In the genomic region with DNA sequence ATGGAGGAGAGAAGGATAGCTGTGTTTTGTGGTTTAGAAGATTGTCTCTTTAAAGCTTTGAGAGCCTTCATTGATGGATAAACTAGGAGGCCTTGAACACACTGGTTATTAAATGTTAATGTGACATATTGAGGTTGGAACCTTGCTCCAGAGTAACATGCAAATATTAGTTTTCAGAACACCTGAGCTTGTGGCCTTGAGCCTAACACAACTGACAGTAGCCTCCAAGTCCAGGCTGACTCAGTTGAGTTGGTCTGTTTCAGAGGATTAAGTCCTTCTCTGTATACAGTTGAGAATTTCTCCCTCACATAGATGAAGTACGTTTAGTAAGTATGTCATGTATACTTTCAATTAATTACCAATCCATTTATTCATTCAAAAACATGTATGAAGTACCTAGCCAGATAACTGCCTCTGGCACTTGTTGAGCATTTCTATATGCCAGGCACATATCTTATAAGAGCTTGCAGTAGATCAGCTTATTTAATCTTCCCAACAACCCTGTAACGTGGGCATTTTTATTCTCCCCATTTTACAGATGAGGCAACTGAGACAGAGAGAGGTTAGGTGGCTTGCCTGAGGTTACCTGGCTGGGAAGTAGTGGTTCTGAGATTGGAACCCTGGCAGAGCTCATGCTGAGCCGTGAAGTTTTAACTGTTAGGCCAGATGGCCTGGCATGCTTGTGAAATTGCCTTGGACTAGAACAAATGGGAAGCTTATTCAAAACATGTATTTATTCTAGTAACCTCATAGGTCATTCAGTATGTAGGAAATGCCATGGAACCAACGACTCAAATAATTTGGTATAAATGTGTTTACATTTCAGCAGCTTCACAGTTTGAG, we compare ENCODE assay signal across 10 cellular contexts.
A peak's percentile ranks its signal among the peaks of the same experiment; 100 is the strongest.
DNase-seq lines count a peak whose midpoint lies in the region; TF ChIP-seq lines count a peak whose summit lies in the region.
"Had no signal": no experiment of that assay in that cellular context is flagged by ENCODE, and none has a peak within 500 bp of the region (broad histone marks: within the 10 kb centered on the region; RNA-seq: fewer than 3 reads in every experiment).

No MANE protein-coding gene starts in this region.

- H3K4me3 ChIP-seq in NB4 (ENCODE audit: low read depth, low read length) = no peak overlapping the region
- no peak overlapping the region for H3K4me3 ChIP-seq in esophagus (ENCODE audit: low read depth in 1 of 2, low read length in 2 of 2)
- no peak overlapping the region for H3K4me3 ChIP-seq in rectal smooth muscle tissue (ENCODE audit: low read length)
- no peak overlapping the region for H3K4me3 ChIP-seq in ovary
- H3K4me3 ChIP-seq: GM12878, lung had no signal

- H3K9me3 ChIP-seq in esophagus (ENCODE audit: control insufficient read depth in 2 of 2, insufficient read depth in 1 of 2, low read depth in 1 of 2, low read length in 1 of 2) = no peaks in the 10 kb centered on the region
- H3K9me3 ChIP-seq in ovary = no peaks in the 10 kb centered on the region

- no peak for TF ChIP-seq CTCF in NB4 (IDR thresholded peaks at IDR 0.05; ENCODE audit: low read depth, low read length)
- TF ChIP-seq CTCF in ovary (IDR thresholded peaks at IDR 0.05) = no peak

- TF ChIP-seq EP300 in ovary (IDR thresholded peaks at IDR 0.05) = no peak

- 43 to 50% methylated on average over 4 of the region's 4 CpGs for WGBS in esophagus, 2 donors
- WGBS in ovary, 3 donors = 44 to 49% (median 49%) methylated on average over 4 of the region's 4 CpGs

- intact Hi-C loops in ovary (cut with DNase I) = no loop called here

- DNase-seq in DMS 273 treated with DMSO at 0.1 percent for 48 hours (lab: John Stamatoyannopoulos, UW) (peak; percentile 73), NB4 (ENCODE audit: low read depth) (peak; percentile 36), 8988T (no peak), NCI-H774 (lab: John Stamatoyannopoulos, UW) (no peak), ovary (no peak)
- DNase-seq: NCI-H187 treated with DMSO at 0.1 percent for 48 hours had no signal

- H3K27ac ChIP-seq in esophagus (ENCODE audit: low read depth in 2 of 2, low read length in 1 of 2) (peak overlapping the region; percentile 9), rectal smooth muscle tissue (ENCODE audit: low read depth, low read length) (peak overlapping the region; percentile 40), ovary (no peak overlapping the region)

- H3K4me1 ChIP-seq in esophagus (ENCODE audit: control insufficient read depth in 2 of 2, insufficient read depth in 2 of 2, low read length in 1 of 2) (peaks cover 2 to 4% of the 10 kb centered on the region in 2 donors), rectal smooth muscle tissue (ENCODE audit: control insufficient read depth, insufficient read depth, low read length) (peaks cover 19% of the 10 kb centered on the region), ovary (ENCODE audit: insufficient read depth) (peaks cover 8% of the 10 kb centered on the region)

- H3K9ac ChIP-seq in rectal smooth muscle tissue (ENCODE audit: low read length) = no peak overlapping the region

- H3K27me3 ChIP-seq in esophagus (ENCODE audit: control insufficient read depth in 1 of 2, insufficient read depth in 2 of 2, low read length in 2 of 2) (no peaks in the 10 kb centered on the region), rectal smooth muscle tissue (ENCODE audit: control insufficient read depth, insufficient read depth, low read length) (no peaks in the 10 kb centered on the region), ovary (no peaks in the 10 kb centered on the region)

- H3K36me3 ChIP-seq in esophagus (ENCODE audit: control insufficient read depth in 2 of 2, insufficient read depth in 2 of 2, low read length in 1 of 2) (peaks cover 3 to 8% of the 10 kb centered on the region in 2 donors), rectal smooth muscle tissue (ENCODE audit: control insufficient read depth, insufficient read depth, low read length) (peaks cover 3% of the 10 kb centered on the region), ovary (no peaks in the 10 kb centered on the region)

- TF ChIP-seq POLR2A in NB4 (IDR thresholded peaks at IDR 0.05; ENCODE audit: extremely low read depth, insufficient read length) = no peak
- no peak for TF ChIP-seq POLR2A in ovary (IDR thresholded peaks at IDR 0.05)

Comparison
In these comparisons a context has a peak if more than half of its experiments do, and no peak if none do; other contexts are left out.
1. DNase-seq: peak in DMS 273 treated with DMSO at 0.1 percent for 48 hours (single experiment) and NB4 (single experiment); none in 8988T (single experiment), NCI-H774 (single experiment) and ovary (0 of 5).
2. H3K27ac ChIP-seq: peak in esophagus (2 of 2) and rectal smooth muscle tissue (single experiment); none in ovary (0 of 2).